In genomic region chr9:124040186-124040920, GRCh38 we compare ENCODE assay signal across 10 cellular contexts. TPM values are rescaled to one million over a fixed set of nuclear protein-coding genes. Genes with fewer than 3 reads are reported as not detected.
DNase-seq lines count a peak whose midpoint lies in the region; ATAC-seq and TF ChIP-seq lines count a peak whose summit lies in the region.
"Had no signal": no experiment of that assay in that cellular context is flagged by ENCODE, and none has a peak within 500 bp of the region (broad histone marks: within the 10 kb centered on the region; RNA-seq: fewer than 3 reads in every experiment).

No MANE protein-coding gene starts in this region.

- no peak overlapping the region for H3K27ac Mint-ChIP-seq in IgD-negative memory B cell
- no peak overlapping the region for H3K27ac Mint-ChIP-seq in neural crest cell (ENCODE audit: unreplicated experiment)

- POLR2A ChIA-PET in BJ (lab: Charles Lee), result interaction anchor here (0.6 kb wide), 1 partner anchor 316 kb away, joined by 10 read pairs; no protein-coding TSS in a partner anchor

- TF ChIP-seq CTCF in BJ (IDR thresholded peaks at IDR 0.05; ENCODE audit: insufficient read depth, low read depth, low read length) (no peak), dorsolateral prefrontal cortex (IDR thresholded peaks at IDR 0.05 in 54 of 56, conservative IDR thresholded peaks at IDR 0.05 in 2 of 56; ENCODE audit: low read depth in 1 of 56, partially characterized antibody in 56 of 56) (no peak), neural crest cell (conservative IDR thresholded peaks at IDR 0.05) (no peak), omental fat pad (IDR thresholded peaks at IDR 0.05) (no peak)

- H3K27me3 Mint-ChIP-seq in IgD-negative memory B cell, result peaks cover 48% of the 10 kb centered on the region
- peaks cover 95% of the 10 kb centered on the region for H3K27me3 Mint-ChIP-seq in neural crest cell (ENCODE audit: low read depth)

- H3K4me1 Mint-ChIP-seq in IgD-negative memory B cell, result peaks cover 0 to 10% (median 7%) of the 10 kb centered on the region in 3 donors
- peaks cover 4% of the 10 kb centered on the region for H3K4me1 Mint-ChIP-seq in neural crest cell

- CTCF ChIA-PET in BJ (lab: Yijun Ruan, JAX), result interaction anchor here (0.5 to 6.9 kb wide), 67 partner anchors 9 to 899 kb away, joined by 3 to 95 read pairs (median 4); partner anchors contain the start of gene LHX2

- H3K36me3 Mint-ChIP-seq in IgD-negative memory B cell (no peaks in the 10 kb centered on the region), neural crest cell (ENCODE audit: low read depth) (no peaks in the 10 kb centered on the region)

- DNase-seq in BJ (ENCODE audit: low read depth), result no peak
- DNase-seq in dorsolateral prefrontal cortex, result no peak
- no peak for DNase-seq in neural crest cell (ENCODE audit: low read depth, low spot score)
- DNase-seq in omental fat pad (ENCODE audit: low spot score), result no peak
- no peak for DNase-seq in kidney glomerular epithelial cell (lab: John Stamatoyannopoulos, UW)
- no peak for DNase-seq in NCI-H774 (lab: John Stamatoyannopoulos, UW)
- no peak for DNase-seq in NCI-H1417 treated with DMSO at 0.1 percent for 48 hours (lab: John Stamatoyannopoulos, UW)
- DNase-seq: SIG-M5 had no signal

- ATAC-seq in omental fat pad (ENCODE audit: low FRiP score), result no peak

- peak overlapping the region; percentile 42 to 67 (median 50) for H3K4me3 Mint-ChIP-seq in IgD-negative memory B cell
- peak overlapping the region; percentile 21 for H3K4me3 Mint-ChIP-seq in neural crest cell

- H3K27ac ChIP-seq in dorsolateral prefrontal cortex, result peak overlapping the region in 1 of 59 donors; percentile 56

- intact Hi-C loops in dorsolateral prefrontal cortex (cut with DNase I), result loop anchor here (5.0 to 10.0 kb wide), 5 partner anchors 313 to 638 kb away; no protein-coding TSS in a partner anchor

- H3K27me3 ChIP-seq in BJ (ENCODE audit: control insufficient read depth, insufficient read depth, low read length) (peaks cover 21% of the 10 kb centered on the region), dorsolateral prefrontal cortex (peaks cover 0 to 41% (median 4%) of the 10 kb centered on the region in 45 donors)

- no peaks in the 10 kb centered on the region for H3K36me3 ChIP-seq in BJ (ENCODE audit: control insufficient read depth, insufficient read depth, low read length)

- peak overlapping the region; percentile 35 for H3K4me3 ChIP-seq in BJ (ENCODE audit: low read depth, low read length)
- peak overlapping the region in 58 of 59 donors; percentile 9 to 70 (median 51) for H3K4me3 ChIP-seq in dorsolateral prefrontal cortex

- peaks cover 0 to 3% (median 0%) of the 10 kb centered on the region in 3 donors for H3K9me3 Mint-ChIP-seq in IgD-negative memory B cell
- H3K9me3 Mint-ChIP-seq in neural crest cell, result no peaks in the 10 kb centered on the region

RNA-seq across cellular contexts. Expression of gene LHX2, which starts 28.8 kb away (rescaled TPM):
- polyA plus RNA-seq in BJ (2011; rRNA removed), result 0.11 and 0.13 TPM in 2 replicates
- 0.19 TPM in 1 of 2 replicates, not detected in the other for polyA minus RNA-seq in BJ (2011; rRNA and poly(A)+ RNA removed)
- polyA plus RNA-seq in IgD-negative memory B cell, result not detected
- total RNA-seq in dorsolateral prefrontal cortex, result 100 to 1,000 TPM in 8 of 120 experiments, 10 to 100 TPM in 112; 23.2 to 211 (median 64.6) TPM
- total RNA-seq in neural crest cell, result 0.19 TPM in 1 of 2 replicates, not detected in the other
- total RNA-seq in omental fat pad, result not detected
- total RNA-seq: glomerular endothelial cell had no signal

Comparison
In these comparisons a context has a peak if more than half of its experiments do, and no peak if none do; other contexts are left out.
1. RNA of gene LHX2, which starts 28.8 kb away (total RNA-seq): 23.2 to 211 TPM in dorsolateral prefrontal cortex; 0.19 TPM in neural crest cell and not detected in omental fat pad; every median in the first group is over 10 times any median in the second.